In genomic region chr2:12014088-12014960, GRCh38 we compare ENCODE assay signal across 15 cellular contexts.
A peak's percentile ranks its signal among the peaks of the same experiment; 100 is the strongest.
DNase-seq lines count a peak whose midpoint lies in the region; ATAC-seq and TF ChIP-seq lines count a peak whose summit lies in the region.
"Had no signal": no experiment of that assay in that cellular context is flagged by ENCODE, and none has a peak within 500 bp of the region (broad histone marks: within the 10 kb centered on the region; RNA-seq: fewer than 3 reads in every experiment).

No MANE protein-coding gene starts in this region.

- H3K4me1 ChIP-seq in lower lobe of right lung = no peaks in the 10 kb centered on the region

- H3K9me3 ChIP-seq in lower lobe of right lung = no peaks in the 10 kb centered on the region
- H3K9me3 ChIP-seq: mucosa of descending colon had no signal

- TF ChIP-seq CTCF in activated B cell treated with CpG ODN at 0.5 μM for 24 hours (IDR thresholded peaks at IDR 0.05) = no peak
- no peak for TF ChIP-seq CTCF in lower lobe of right lung (IDR thresholded peaks at IDR 0.05)

- peak overlapping the region; percentile 6 for H3K4me3 Mint-ChIP-seq in activated B cell treated with CpG ODN at 0.5 μM for 24 hours
- H3K4me3 Mint-ChIP-seq: CD8-positive, alpha-beta T cell had no signal

- H3K27ac ChIP-seq in lower lobe of right lung (no peak overlapping the region), substantia nigra (ENCODE audit: low read depth, low read length, poor library complexity, severe bottlenecking) (no peak overlapping the region)
- H3K27ac ChIP-seq: spleen had no signal

- CTCF ChIA-PET in activated B cell treated with CpG ODN at 0.5 μM for 24 hours (lab: Charles Lee) = no interaction called here

- H3K36me3 Mint-ChIP-seq in activated B cell treated with CpG ODN at 0.5 μM for 24 hours (ENCODE audit: low read depth) = no peaks in the 10 kb centered on the region
- H3K36me3 Mint-ChIP-seq: CD8-positive, alpha-beta T cell had no signal

- no peaks in the 10 kb centered on the region for H3K36me3 ChIP-seq in lower lobe of right lung
- H3K36me3 ChIP-seq: spleen had no signal

- peaks cover 53% of the 10 kb centered on the region for H3K4me1 Mint-ChIP-seq in activated B cell treated with CpG ODN at 0.5 μM for 24 hours

- POLR2A ChIA-PET in activated B cell treated with CpG ODN at 0.5 μM for 24 hours (lab: Charles Lee) = interaction anchor here (0.9 kb wide), 1 partner anchor 9 kb away, joined by 3 read pairs; no protein-coding TSS in a partner anchor

- no peaks in the 10 kb centered on the region for H3K27me3 ChIP-seq in lower lobe of right lung (ENCODE audit: low read depth)
- H3K27me3 ChIP-seq: spleen had no signal

- intact Hi-C loops in activated B cell treated with CpG ODN at 0.5 μM for 24 hours (cut with micrococcal nuclease) = no loop called here
- intact Hi-C loops in lower lobe of right lung (cut with DNase I) = no loop called here

- no peaks in the 10 kb centered on the region for H3K27me3 Mint-ChIP-seq in activated B cell treated with CpG ODN at 0.5 μM for 24 hours

- DNase-seq in AG20443 (ENCODE audit: low spot score) = peak; percentile 80
- peak; percentile 98 for DNase-seq in LHCN-M2 (ENCODE audit: low read depth)
- no peak for DNase-seq in activated B cell treated with CpG ODN at 0.5 μM for 24 hours
- DNase-seq in lower lobe of right lung = peak; percentile 53
- DNase-seq in NCI-H1105 treated with DMSO at 0.1 percent for 48 hours (lab: John Stamatoyannopoulos, UW) = no peak
- DNase-seq in substantia nigra (lab: John Stamatoyannopoulos, UW) = no peak
- DNase-seq: activated CD4-positive, CD25-positive, alpha-beta regulatory T cell treated with anti-CD3 and anti-CD28 coated beads, Interleukin-2, amount 50 U/mL, for 72 hours; activated gamma-delta T cell; CD8-positive, alpha-beta T cell; glutamatergic neuron; mucosa of descending colon; NCI-H1930; spleen had no signal

- ATAC-seq in activated B cell treated with CpG ODN at 0.5 μM for 24 hours (ENCODE audit: low read depth) (no peak), lower lobe of right lung (peak; percentile 33 to 67), HG03095 (IDR thresholded peaks at IDR 0.05; ENCODE audit: unreplicated experiment) (no peak), HG03025 (IDR thresholded peaks at IDR 0.05; ENCODE audit: low FRiP score, unreplicated experiment) (no peak)
- ATAC-seq: CD8-positive, alpha-beta T cell; mucosa of descending colon had no signal

- no peaks in the 10 kb centered on the region for H3K9me3 Mint-ChIP-seq in activated B cell treated with CpG ODN at 0.5 μM for 24 hours

- H3K27ac Mint-ChIP-seq in activated B cell treated with CpG ODN at 0.5 μM for 24 hours = no peak overlapping the region
- H3K27ac Mint-ChIP-seq: CD8-positive, alpha-beta T cell had no signal

- H3K4me3 ChIP-seq in lower lobe of right lung = no peak overlapping the region
- H3K4me3 ChIP-seq: mucosa of descending colon, spleen had no signal

Comparison
In these comparisons a context has a peak if more than half of its experiments do, and no peak if none do; other contexts are left out.
1. DNase-seq: peak in AG20443 (single experiment), LHCN-M2 (single experiment) and lower lobe of right lung (single experiment); none in activated B cell treated with CpG ODN at 0.5 μM for 24 hours (single experiment), NCI-H1105 treated with DMSO at 0.1 percent for 48 hours (single experiment) and substantia nigra (0 of 49).
2. ATAC-seq: peak in lower lobe of right lung (2 of 2); none in activated B cell treated with CpG ODN at 0.5 μM for 24 hours (single experiment), HG03095 (single experiment) and HG03025 (single experiment).